In the genomic region with DNA sequence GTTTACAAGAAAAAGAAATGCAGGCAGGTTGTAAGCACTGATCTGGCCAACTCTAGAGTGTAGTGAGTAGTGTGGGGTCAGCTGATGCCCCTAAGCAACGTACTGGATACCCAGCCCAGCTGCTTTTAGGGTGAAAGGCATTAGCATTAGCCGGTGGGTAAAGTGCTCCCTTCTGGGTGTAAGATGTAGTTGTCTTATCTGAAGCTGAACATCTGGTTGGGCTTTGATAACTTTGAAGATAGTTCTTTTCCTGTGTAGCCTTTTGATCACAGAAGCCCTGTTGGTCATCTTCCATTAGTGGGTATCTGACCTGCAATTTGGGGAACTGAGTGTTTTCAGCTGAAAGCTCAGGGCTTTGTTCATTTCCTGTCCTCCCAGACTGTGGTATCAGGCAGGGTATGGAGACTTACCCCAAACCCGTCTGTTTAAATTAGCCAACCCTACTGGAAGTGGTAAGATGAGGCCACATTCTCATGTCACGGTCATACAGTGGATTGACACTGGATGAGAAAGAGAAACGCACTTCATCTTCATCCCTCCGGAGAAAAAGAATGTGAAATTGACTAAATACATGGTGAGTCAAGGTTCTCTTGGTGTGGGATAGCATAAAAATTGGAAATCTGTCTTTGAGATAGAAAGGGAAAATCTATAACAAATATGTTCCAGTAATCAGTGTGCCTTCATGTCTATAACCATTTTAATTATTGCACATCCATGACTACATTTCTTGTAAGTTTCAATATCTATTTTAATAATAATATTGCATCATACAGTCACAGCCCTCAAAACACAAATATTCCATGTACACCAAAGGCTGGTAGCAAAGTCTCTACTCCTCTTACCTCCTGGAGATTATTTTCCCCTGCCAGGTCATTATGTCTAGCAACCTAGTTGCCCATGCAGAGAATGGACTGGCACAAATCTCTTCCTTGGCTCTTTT, we compare ENCODE assay signal across 9 cellular contexts. TPM values are rescaled to one million over a fixed set of nuclear protein-coding genes. Genes with fewer than 3 reads are reported as not detected.
DNase-seq lines count a peak whose midpoint lies in the region; ATAC-seq and TF ChIP-seq lines count a peak whose summit lies in the region.
"Had no signal": no experiment of that assay in that cellular context is flagged by ENCODE, and none has a peak within 500 bp of the region (broad histone marks: within the 10 kb centered on the region; RNA-seq: fewer than 3 reads in every experiment).

No MANE protein-coding gene starts in this region.

- peaks cover 54% of the 10 kb centered on the region for H3K36me3 ChIP-seq in OCI-LY7 (ENCODE audit: insufficient read depth, low read length)

- peaks cover 90% of the 10 kb centered on the region for H3K4me1 ChIP-seq in OCI-LY7 (ENCODE audit: insufficient read depth, low read length, poor library complexity, severe bottlenecking)

- no peak overlapping the region for H2AFZ ChIP-seq in OCI-LY7 (ENCODE audit: low read length)

- BruUV-seq in OCI-LY7 (replicated peaks; lab: Mats Ljungman, UMichigan) = TSS peak; percentile 12

- H3K27ac ChIP-seq in OCI-LY7 (ENCODE audit: low read depth, low read length, poor library complexity, severe bottlenecking) = peak overlapping the region; percentile 93
- H3K27ac ChIP-seq: 22Rv1 had no signal

- POLR2A ChIA-PET in OCI-LY7 (lab: Charles Lee) = interaction anchor here (0.6 to 12.1 kb wide), 8 partner anchors 13 to 984 kb away, joined by 3 to 212 read pairs (median 4); partner anchors contain the start of gene RHOH

- H4K20me1 ChIP-seq in OCI-LY7 (ENCODE audit: insufficient read depth, low read length) = peaks cover 9% of the 10 kb centered on the region; the same call in 1 of the 2 replicates

- TF ChIP-seq CTCF in OCI-LY7 (conservative IDR thresholded peaks at IDR 0.05; ENCODE audit: low read length) = no peak
- TF ChIP-seq CTCF in GM10266 (IDR thresholded peaks at IDR 0.05; ENCODE audit: control insufficient read depth, insufficient read depth, low read depth, missing control alignments) = no peak

- no peak for DNase-seq in activated CD4-positive, CD25-positive, alpha-beta regulatory T cell treated with anti-CD3 and anti-CD28 coated beads, Interleukin-2, amount 50 U/mL, for 72 hours
- DNase-seq in OCI-LY7 (ENCODE audit: low spot score) (peak; percentile 88), left ventricle myocardium superior (no peak), ecto neural progenitor cell (ENCODE audit: low spot score) (no peak), NCI-H2029 (lab: John Stamatoyannopoulos, UW) (no peak), GM10266 (ENCODE audit: extremely low spot score) (no peak)

- intact Hi-C loops in OCI-LY7 (cut with micrococcal nuclease; ENCODE audit: unreplicated experiment) (loop anchor here (1.0 to 5.0 kb wide), 3 partner anchors 55 to 748 kb away; partner anchors contain the start of genes LIAS and RPL9), left ventricle myocardium superior (cut with micrococcal nuclease) (no loop called here)

- CTCF ChIA-PET in OCI-LY7 (lab: Charles Lee; ENCODE audit: unreplicated experiment) = no interaction called here

- peak overlapping the region; percentile 79 for H3K4me3 ChIP-seq in OCI-LY7 (ENCODE audit: low read depth, low read length, poor library complexity, severe bottlenecking)

- H3K9me3 ChIP-seq in OCI-LY7 (ENCODE audit: low read length) = no peaks in the 10 kb centered on the region

- peak; percentile 47 to 50 for ATAC-seq in activated CD4-positive, CD25-positive, alpha-beta regulatory T cell treated with anti-CD3 and anti-CD28 coated beads, Interleukin-2, amount 50 U/mL, for 24 hours
- peak; percentile 61 for ATAC-seq in HG02870 (IDR thresholded peaks at IDR 0.05; ENCODE audit: unreplicated experiment)
- ATAC-seq in left ventricle myocardium superior = peak; percentile 25

- peak overlapping the region; percentile 84 for H3K4me2 ChIP-seq in OCI-LY7 (ENCODE audit: low read length)

- H3K9me2 ChIP-seq in OCI-LY7 (ENCODE audit: insufficient read depth, low read length) = no peaks in the 10 kb centered on the region

- H3K79me2 ChIP-seq in OCI-LY7 (ENCODE audit: insufficient read depth, low read depth, low read length) = peaks cover 100% of the 10 kb centered on the region

RNA-seq across cellular contexts. Expression of gene RHOH, which starts 8.7 kb away (rescaled TPM):
- 35.5 and 38.2 TPM in 2 replicates for total RNA-seq in OCI-LY7 (2014; rRNA removed; shearing (Covaris generic))
- total RNA-seq in OCI-LY7 (2022) (83.2 and 87.4 TPM in 2 replicates), left ventricle myocardium superior (0.67 TPM)

Comparison
In these comparisons a context has a peak if more than half of its experiments do, and no peak if none do; other contexts are left out.
1. RNA of gene RHOH, which starts 8.7 kb away (total RNA-seq): 35.5 to 87.4 TPM in OCI-LY7; 0.67 TPM in left ventricle myocardium superior (single experiment); every median in the first group is over 10 times any median in the second.
2. Peak in every context shown above with its lines, with median percentiles within 50 percentile points of each other: ATAC-seq.